In the genomic region with DNA sequence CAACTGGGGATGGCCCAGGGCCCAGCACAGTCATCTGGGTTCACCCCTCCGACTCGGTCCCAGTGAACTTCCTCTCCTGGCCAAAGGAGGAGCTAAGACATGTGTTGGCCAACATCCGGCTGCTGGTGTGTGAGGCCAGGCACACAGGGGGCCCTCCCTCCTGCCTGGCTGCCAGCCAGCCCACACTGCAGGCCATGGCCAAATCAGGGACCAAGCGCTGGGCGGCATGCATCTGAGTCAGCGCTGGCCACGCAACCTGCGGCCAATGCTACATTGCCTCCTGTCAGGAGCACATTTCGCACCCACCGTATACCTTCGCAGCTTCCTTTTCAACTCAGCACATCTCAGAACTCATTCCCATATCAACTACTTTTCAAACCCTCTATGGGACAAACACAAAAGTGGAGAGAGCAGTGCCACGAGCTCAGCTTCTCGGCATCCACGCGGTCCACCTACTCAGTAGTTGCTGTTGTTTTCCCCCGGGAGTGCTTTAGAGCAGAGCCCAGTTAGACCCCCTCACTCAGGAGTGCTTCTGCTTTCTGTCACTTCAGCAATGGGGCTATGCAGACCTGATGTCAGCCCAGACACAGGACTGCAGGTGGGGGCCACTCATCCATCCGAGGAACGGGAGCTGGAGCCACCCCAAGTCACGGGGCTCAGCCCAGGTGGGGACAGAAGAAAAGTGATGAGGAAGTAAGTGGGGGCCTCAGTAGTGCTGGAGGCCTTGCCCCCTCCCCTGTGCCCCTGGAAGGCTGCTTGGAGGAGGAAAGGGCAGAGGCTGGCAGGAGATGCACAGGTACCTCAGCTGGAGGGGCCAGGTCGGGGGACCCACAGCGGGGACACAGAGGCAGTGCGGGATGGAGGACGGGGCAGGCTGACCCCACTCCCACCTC, we compare ENCODE assay signal across 8 cellular contexts. TPM values are rescaled to one million over a fixed set of nuclear protein-coding genes. Genes with fewer than 3 reads are reported as not detected.
DNase-seq lines count a peak whose midpoint lies in the region; ATAC-seq, FAIRE-seq and TF ChIP-seq lines count a peak whose summit lies in the region.

No MANE protein-coding gene starts in this region.

- H3K36me3 ChIP-seq in BLaER1 treated with 17β-estradiol and CSF1 and Interleukin-3, amounts not matched to agents 10 nM and 100 nM = peaks cover 36 to 49% (median 43%) of the 10 kb centered on the region in 11 experiments
- H3K36me3 ChIP-seq in small intestine (ENCODE audit: control insufficient read depth in 2 of 2, insufficient read depth in 2 of 2, low read length in 2 of 2) = no peaks in the 10 kb centered on the region

- TF ChIP-seq CTCF in brain (conservative IDR thresholded peaks at IDR 0.05) = peak in 1 of 2 experiments; percentile 11

- no peaks in the 10 kb centered on the region for H3K27me3 Mint-ChIP-seq in brain

- H3K27ac ChIP-seq in BLaER1 treated with 17β-estradiol and CSF1 and Interleukin-3, amounts not matched to agents 10 nM and 100 nM = peak overlapping the region; percentile 69 to 88 (median 81)
- H3K27ac ChIP-seq in small intestine (ENCODE audit: low read depth in 1 of 2, low read length in 1 of 2) = peak overlapping the region in 1 of 2 donors; percentile 71

- 52 to 59% (median 56%) methylated on average over 20 to 23 of the region's 23 CpGs for WGBS in small intestine, 3 donors

- H3K27me3 ChIP-seq in BLaER1 treated with 17β-estradiol and CSF1 and Interleukin-3, amounts not matched to agents 10 nM and 100 nM = no peaks in the 10 kb centered on the region
- H3K27me3 ChIP-seq in small intestine (ENCODE audit: control insufficient read depth in 2 of 2, insufficient read depth in 2 of 2, low read length in 2 of 2) = no peaks in the 10 kb centered on the region

- H3K4me3 Mint-ChIP-seq in brain = no peak overlapping the region

- H4K20me1 ChIP-seq in BLaER1 treated with 17β-estradiol and CSF1 and Interleukin-3, amounts not matched to agents 10 nM and 100 nM = peaks cover 0 to 19% (median 3%) of the 10 kb centered on the region in 11 experiments; a peak in 6 of 22 replicates

- ATAC-seq in GM18907 (IDR thresholded peaks at IDR 0.05; ENCODE audit: unreplicated experiment) = peak; percentile 87
- peak; percentile 73 for ATAC-seq in HG03097 (IDR thresholded peaks at IDR 0.05; ENCODE audit: low FRiP score, unreplicated experiment)

- peak overlapping the region in 2 of 10 experiments; percentile 6 to 14; a peak in 1 of 20 replicates for H3K4me3 ChIP-seq in BLaER1 treated with 17β-estradiol and CSF1 and Interleukin-3, amounts not matched to agents 10 nM and 100 nM
- no peak overlapping the region for H3K4me3 ChIP-seq in small intestine (ENCODE audit: low read depth in 1 of 2, low read length in 2 of 2)

- H3K4me1 Mint-ChIP-seq in brain = peaks cover 9% of the 10 kb centered on the region

- DNase-seq in RKO (ENCODE audit: low spot score) (peak; percentile 93), iris pigment epithelial cell (ENCODE audit: low read depth) (peak; percentile 97), small intestine (peak; percentile 55), NCI-H1436 treated with DMSO at 0.1 percent for 48 hours (lab: John Stamatoyannopoulos, UW) (no peak)

- no peak for FAIRE-seq in small intestine (lab: Jason Lieb, UNC)

- peak overlapping the region; percentile 41 to 74 (median 66); a peak in 21 of 22 replicates for H3K9ac ChIP-seq in BLaER1 treated with 17β-estradiol and CSF1 and Interleukin-3, amounts not matched to agents 10 nM and 100 nM

- no peaks in the 10 kb centered on the region for H3K9me3 Mint-ChIP-seq in brain

- H3K36me3 Mint-ChIP-seq in brain = peaks cover 5% of the 10 kb centered on the region

- H3K4me2 ChIP-seq in BLaER1 treated with 17β-estradiol and CSF1 and Interleukin-3, amounts not matched to agents 10 nM and 100 nM = peak overlapping the region; percentile 60 to 99 (median 82)

- H3K4me1 ChIP-seq in BLaER1 treated with 17β-estradiol and CSF1 and Interleukin-3, amounts not matched to agents 10 nM and 100 nM = peaks cover 38 to 93% (median 48%) of the 10 kb centered on the region in 10 experiments
- H3K4me1 ChIP-seq in small intestine (ENCODE audit: control insufficient read depth in 2 of 2, insufficient read depth in 1 of 2, low read depth in 1 of 2, low read length in 1 of 2) = no peaks in the 10 kb centered on the region

- H3K9me3 ChIP-seq in BLaER1 treated with 17β-estradiol and CSF1 and Interleukin-3, amounts not matched to agents 10 nM and 100 nM (replicated peaks in 1 of 11) = no peaks in the 10 kb centered on the region
- H3K9me3 ChIP-seq in small intestine (ENCODE audit: control insufficient read depth, low read depth) = no peaks in the 10 kb centered on the region

- peak overlapping the region in 3 of 5 experiments; percentile 37 to 74 (median 67) for H3K27ac Mint-ChIP-seq in brain

RNA-seq across cellular contexts. Expression of a gene that starts 13.9 kb away (rescaled TPM):
- polyA plus RNA-seq in brain (ENCODE audit: insufficient read depth, low read depth, low replicate concordance) (47.3 TPM), small intestine (10 to 100 TPM; 29.4 to 64.0 (median 44.1) TPM)

RNA-seq across cellular contexts. Expression of a gene that starts 24.2 kb away (rescaled TPM):
- polyA plus RNA-seq in brain (ENCODE audit: insufficient read depth, low read depth, low replicate concordance) (53.1 TPM), small intestine (10 to 100 TPM; 39.3 to 45.6 (median 44.9) TPM)
